8 cellular contexts compared by ENCODE assay signal in genomic region chr22:24106385-24107381, GRCh38.
A peak's percentile ranks its signal among the peaks of the same experiment; 100 is the strongest.
DNase-seq lines count a peak whose midpoint lies in the region; ATAC-seq lines count a peak whose summit lies in the region.

No MANE protein-coding gene starts in this region.

- peak; percentile 12 for DNase-seq in NK-92 treated with Interleukin-12 subunit alpha and Interleukin-12 subunit beta, amount 100 ng/mL, for 24 hours (lab: John Stamatoyannopoulos, UW)
- DNase-seq in NK-92 (lab: John Stamatoyannopoulos, UW; ENCODE audit: unreplicated experiment) (no peak), left ventricle myocardium superior (no peak), NCI-H510A (lab: John Stamatoyannopoulos, UW) (no peak), pons (ENCODE audit: low spot score) (no peak)
- peak; percentile 53 for DNase-seq in activated CD8-positive, alpha-beta memory T cell treated with anti-CD3 and anti-CD28 coated beads, Interleukin-2, amount 50 U/mL, for 4 hours

- H3K4me1 Mint-ChIP-seq in stimulated activated naive CD8-positive, alpha-beta T cell treated with anti-CD3 and anti-CD28 coated beads, Interleukin-15, Interleukin-2, amounts not matched to agents 100 ng/mL and 50 ng/mL, for 24 hours (ENCODE audit: low read depth) = peaks cover 20% of the 10 kb centered on the region

- ATAC-seq in left ventricle myocardium superior = peak; percentile 20
- no peak for ATAC-seq in HG02763 (IDR thresholded peaks at IDR 0.05; ENCODE audit: unreplicated experiment)

- H3K36me3 Mint-ChIP-seq in stimulated activated naive CD8-positive, alpha-beta T cell treated with anti-CD3 and anti-CD28 coated beads, Interleukin-15, Interleukin-2, amounts not matched to agents 100 ng/mL and 50 ng/mL, for 24 hours (ENCODE audit: low read depth) = peaks cover 44% of the 10 kb centered on the region

- H3K9me3 Mint-ChIP-seq in stimulated activated naive CD8-positive, alpha-beta T cell treated with anti-CD3 and anti-CD28 coated beads, Interleukin-15, Interleukin-2, amounts not matched to agents 100 ng/mL and 50 ng/mL, for 24 hours = peaks cover 4% of the 10 kb centered on the region

- peak overlapping the region; percentile 59 for H3K4me3 Mint-ChIP-seq in stimulated activated naive CD8-positive, alpha-beta T cell treated with anti-CD3 and anti-CD28 coated beads, Interleukin-15, Interleukin-2, amounts not matched to agents 100 ng/mL and 50 ng/mL, for 24 hours

- peak overlapping the region; percentile 79 for H3K27ac Mint-ChIP-seq in stimulated activated naive CD8-positive, alpha-beta T cell treated with anti-CD3 and anti-CD28 coated beads, Interleukin-15, Interleukin-2, amounts not matched to agents 100 ng/mL and 50 ng/mL, for 24 hours

- intact Hi-C loops in left ventricle myocardium superior (cut with micrococcal nuclease) = no loop called here

- H3K27me3 Mint-ChIP-seq in stimulated activated naive CD8-positive, alpha-beta T cell treated with anti-CD3 and anti-CD28 coated beads, Interleukin-15, Interleukin-2, amounts not matched to agents 100 ng/mL and 50 ng/mL, for 24 hours = no peaks in the 10 kb centered on the region

Comparison
In these comparisons a context has a peak if more than half of its experiments do, and no peak if none do; other contexts are left out.
1. DNase-seq: peak in NK-92 treated with Interleukin-12 subunit alpha and Interleukin-12 subunit beta, amount 100 ng/mL, for 24 hours (single experiment) and activated CD8-positive, alpha-beta memory T cell treated with anti-CD3 and anti-CD28 coated beads, Interleukin-2, amount 50 U/mL, for 4 hours (single experiment); none in NK-92 (single experiment), left ventricle myocardium superior (single experiment), NCI-H510A (single experiment) and pons (single experiment).